In the genomic region with DNA sequence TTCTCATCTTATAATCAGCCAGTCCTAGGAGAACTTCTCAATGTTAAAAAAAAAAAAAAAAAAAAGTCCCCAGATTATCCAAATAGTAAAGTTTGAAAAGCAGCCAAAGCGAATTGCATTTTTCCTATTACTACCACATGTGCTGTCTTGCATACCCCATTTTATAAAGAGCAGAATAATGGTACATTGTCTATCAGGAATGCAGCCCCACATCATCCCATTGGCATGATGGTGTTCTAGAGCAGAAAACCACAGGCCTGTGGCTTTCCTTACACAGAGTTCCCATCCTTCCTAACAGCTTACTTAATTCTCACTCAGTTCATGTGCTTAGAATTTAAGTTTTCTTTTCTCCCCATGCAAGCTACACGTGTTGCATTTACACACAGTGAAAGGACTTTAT, we compare ENCODE assay signal across 18 cellular contexts.
DNase-seq lines count a peak whose midpoint lies in the region; ATAC-seq and TF ChIP-seq lines count a peak whose summit lies in the region.
"Had no signal": no experiment of that assay in that cellular context is flagged by ENCODE, and none has a peak within 500 bp of the region (broad histone marks: within the 10 kb centered on the region; RNA-seq: fewer than 3 reads in every experiment).

No MANE protein-coding gene starts in this region.

- no peak overlapping the region for H4K91ac ChIP-seq in IMR-90 (ENCODE audit: insufficient read depth, low read depth, low read length)

- BruUV-seq in IMR-90 (replicated peaks; lab: Mats Ljungman, UMichigan): no TSS peak

- TF ChIP-seq POLR2A in IMR-90 (IDR thresholded peaks at IDR 0.05; ENCODE audit: low read depth, low read length) (no peak), erythroblast (IDR thresholded peaks at IDR 0.05; ENCODE audit: low read length) (no peak)

- peaks cover 5% of the 10 kb centered on the region for H3K9me3 ChIP-seq in IMR-90 (ENCODE audit: control insufficient read depth, insufficient read depth, low read length)

- no peak overlapping the region for H3K4ac ChIP-seq in IMR-90 (ENCODE audit: low read depth, low read length)

- no peak overlapping the region for H2AFZ ChIP-seq in IMR-90 (replicated peaks; ENCODE audit: low read length, poor library complexity)

- no peak overlapping the region for H3K9ac ChIP-seq in IMR-90 (ENCODE audit: low read depth, low read length)

- no peak overlapping the region for H2AK5ac ChIP-seq in IMR-90 (ENCODE audit: low read depth, low read length)

- H4K8ac ChIP-seq in IMR-90 (ENCODE audit: low read depth in 2 of 2, low read length in 2 of 2): no peak overlapping the region

- WGBS in IMR-90 (ENCODE audit: extremely low coverage in 2 of 2, insufficient read length in 1 of 2), 2 experiments: no CpG with 5 or more reads among the region's 2 CpGs

- dilution Hi-C loops in IMR-90 (cut with HindIII; ENCODE audit: low sequenced_read_pairs, unreplicated experiment): no loop called here

- H3K79me1 ChIP-seq in IMR-90 (ENCODE audit: low read depth in 1 of 2, low read length in 2 of 2): no peaks in the 10 kb centered on the region

- TF ChIP-seq CTCF in IMR-90 (conservative IDR thresholded peaks at IDR 0.05; ENCODE audit: low read depth, low read length): no peak
- TF ChIP-seq CTCF in brain microvascular endothelial cell (IDR thresholded peaks at IDR 0.05; ENCODE audit: low read depth, low read length, missing control alignments): no peak

- no peak for ATAC-seq in IMR-90 (ENCODE audit: low read depth)
- ATAC-seq: left colon; naive thymus-derived CD4-positive, alpha-beta T cell had no signal

- TF ChIP-seq RAD21 in IMR-90 (IDR thresholded peaks at IDR 0.05; ENCODE audit: low read length): no peak

- H4K5ac ChIP-seq in IMR-90 (ENCODE audit: low read depth, low read length): no peak overlapping the region

- H2BK20ac ChIP-seq in IMR-90 (ENCODE audit: low read depth, low read length): no peak overlapping the region

- H3K56ac ChIP-seq in IMR-90 (ENCODE audit: extremely low read depth, insufficient read depth, low read length): no peak overlapping the region

- H3K9me1 ChIP-seq in IMR-90 (ENCODE audit: insufficient read depth, low read length): no peaks in the 10 kb centered on the region

- no peaks in the 10 kb centered on the region for H4K20me1 ChIP-seq in IMR-90 (ENCODE audit: insufficient read depth, low read length)

- POLR2A ChIA-PET in IMR-90 (lab: Charles Lee; ENCODE audit: unreplicated experiment): no interaction called here

- H3K4me1 ChIP-seq in IMR-90 (ENCODE audit: control insufficient read depth, insufficient read depth, low read length): no peaks in the 10 kb centered on the region

- no peak overlapping the region for H3K27ac ChIP-seq in IMR-90 (ENCODE audit: insufficient read depth, low read length)
- no peak overlapping the region for H3K27ac ChIP-seq in brain microvascular endothelial cell
- H3K27ac ChIP-seq: SK-N-MC had no signal

- CTCF ChIA-PET in IMR-90 (lab: Yijun Ruan, JAX): no interaction called here

- H2AK9ac ChIP-seq in IMR-90 (replicated peaks; ENCODE audit: low read depth, low read length, poor library complexity): no peak overlapping the region

- intact Hi-C loops in IMR-90 (cut with micrococcal nuclease): no loop called here

- no peak overlapping the region for H3K4me2 ChIP-seq in IMR-90 (ENCODE audit: low read depth, low read length)

- no peak overlapping the region for H3K18ac ChIP-seq in IMR-90 (ENCODE audit: low read depth, low read length)

- H3K4me3 ChIP-seq in IMR-90 (ENCODE audit: insufficient read depth, low read depth, low read length) (no peak overlapping the region), brain microvascular endothelial cell (ENCODE audit: low read depth, low read length) (no peak overlapping the region)
- H3K4me3 ChIP-seq: SK-N-MC had no signal

- no peaks in the 10 kb centered on the region for H3K36me3 ChIP-seq in IMR-90 (ENCODE audit: control insufficient read depth, insufficient read depth, low read length)
- no peaks in the 10 kb centered on the region for H3K36me3 ChIP-seq in brain microvascular endothelial cell (replicated peaks)

- no peak overlapping the region for H2BK5ac ChIP-seq in IMR-90 (ENCODE audit: low read depth, low read length, poor library complexity, severe bottlenecking)

- H3K27me3 ChIP-seq in IMR-90 (ENCODE audit: control insufficient read depth, insufficient read depth, low read length) (no peaks in the 10 kb centered on the region), brain microvascular endothelial cell (replicated peaks) (no peaks in the 10 kb centered on the region)

- in situ Hi-C loops in ACHN (cut with HindIII; ENCODE audit: low pct_ligation_motif_present, low pct_unique_long_range_greater_than_20kb, low sequenced_read_pairs) (no loop called here), IMR-90 (cut with MboI; ENCODE audit: low sequenced_read_pairs) (no loop called here), brain microvascular endothelial cell (cut with HindIII; ENCODE audit: low pct_ligation_motif_present, low sequenced_read_pairs) (no loop called here)

- H3K14ac ChIP-seq in IMR-90 (replicated peaks; ENCODE audit: low read depth, low read length): no peak overlapping the region

- H2BK120ac ChIP-seq in IMR-90 (ENCODE audit: low read depth, low read length): no peak overlapping the region

- no peak overlapping the region for H2BK15ac ChIP-seq in IMR-90 (ENCODE audit: low read depth, low read length)

- DNase-seq in ACHN (peak; percentile 1), IMR-90 (peak; percentile 4), brain microvascular endothelial cell (peak; percentile 45), glomerular visceral epithelial cell (ENCODE audit: extremely low spot score) (peak; percentile 58), NCI-H345 (lab: John Stamatoyannopoulos, UW) (no peak), erythroblast (lab: John Stamatoyannopoulos, UW) (no peak), NCI-H2196 (lab: John Stamatoyannopoulos, UW; ENCODE audit: unreplicated experiment) (no peak), ureter (ENCODE audit: low spot score) (no peak)
- DNase-seq: 8988T; anterior cingulate cortex; effector CD4-positive, alpha-beta T cell; GDM1; left colon; naive thymus-derived CD4-positive, alpha-beta T cell; NCI-H1092 treated with DMSO at 0.1 percent for 48 hours; stimulated activated CD8-positive, alpha-beta memory T cell treated with anti-CD3 and anti-CD28 coated beads, Interleukin-4, amount 100 ng/mL, for 48 hours; trophoblast cell had no signal

- H3K23ac ChIP-seq in IMR-90 (ENCODE audit: low read depth, low read length): no peak overlapping the region

TF ChIP-seq in IMR-90, 13 proteins besides CTCF, POLR2A, EP300 and RAD21:
- no peak for TF ChIP-seq FOS (IDR thresholded peaks at IDR 0.05; ENCODE audit: low read depth, low read length)
- TF ChIP-seq NFE2L2 (IDR thresholded peaks at IDR 0.05; ENCODE audit: low read depth, low read length): no peak
- no peak for TF ChIP-seq RFX5 (IDR thresholded peaks at IDR 0.05; ENCODE audit: low read depth, low read length)
- no peak for TF ChIP-seq MAZ (IDR thresholded peaks at IDR 0.05; ENCODE audit: borderline replicate concordance, low read depth, low read length)
- no peak for TF ChIP-seq CHD1 (IDR thresholded peaks at IDR 0.05; ENCODE audit: low read depth, low read length)
- TF ChIP-seq, protein P1, sequence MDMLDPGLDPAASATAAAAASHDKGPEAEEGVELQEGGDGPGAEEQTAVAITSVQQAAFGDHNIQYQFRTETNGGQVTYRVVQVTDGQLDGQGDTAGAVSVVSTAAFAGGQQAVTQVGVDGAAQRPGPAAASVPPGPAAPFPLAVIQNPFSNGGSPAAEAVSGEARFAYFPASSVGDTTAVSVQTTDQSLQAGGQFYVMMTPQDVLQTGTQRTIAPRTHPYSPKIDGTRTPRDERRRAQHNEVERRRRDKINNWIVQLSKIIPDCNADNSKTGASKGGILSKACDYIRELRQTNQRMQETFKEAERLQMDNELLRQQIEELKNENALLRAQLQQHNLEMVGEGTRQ (IDR thresholded peaks at IDR 0.05; ENCODE audit: low read depth, low read length): no peak
- no peak for TF ChIP-seq BHLHE40 (IDR thresholded peaks at IDR 0.05; ENCODE audit: low read depth, low read length)
- no peak for TF ChIP-seq CEBPB (IDR thresholded peaks at IDR 0.05; ENCODE audit: low read depth, low read length)
- no peak for TF ChIP-seq MAFK (IDR thresholded peaks at IDR 0.05; ENCODE audit: low read depth, low read length)
- TF ChIP-seq SMC3 (IDR thresholded peaks at IDR 0.05; ENCODE audit: low read depth, low read length): no peak
- TF ChIP-seq MXI1 (IDR thresholded peaks at IDR 0.05; ENCODE audit: borderline replicate concordance, low read depth, low read length): no peak
- TF ChIP-seq, protein P2, sequence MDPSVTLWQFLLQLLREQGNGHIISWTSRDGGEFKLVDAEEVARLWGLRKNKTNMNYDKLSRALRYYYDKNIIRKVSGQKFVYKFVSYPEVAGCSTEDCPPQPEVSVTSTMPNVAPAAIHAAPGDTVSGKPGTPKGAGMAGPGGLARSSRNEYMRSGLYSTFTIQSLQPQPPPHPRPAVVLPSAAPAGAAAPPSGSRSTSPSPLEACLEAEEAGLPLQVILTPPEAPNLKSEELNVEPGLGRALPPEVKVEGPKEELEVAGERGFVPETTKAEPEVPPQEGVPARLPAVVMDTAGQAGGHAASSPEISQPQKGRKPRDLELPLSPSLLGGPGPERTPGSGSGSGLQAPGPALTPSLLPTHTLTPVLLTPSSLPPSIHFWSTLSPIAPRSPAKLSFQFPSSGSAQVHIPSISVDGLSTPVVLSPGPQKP (IDR thresholded peaks at IDR 0.05; ENCODE audit: borderline replicate concordance, low read depth, low read length): no peak
- no peak for TF ChIP-seq RCOR1 (IDR thresholded peaks at IDR 0.05; ENCODE audit: insufficient replicate concordance, low read length)

Comparison
In these comparisons a context has a peak if more than half of its experiments do, and no peak if none do; other contexts are left out.
1. DNase-seq: peak in ACHN (single experiment), IMR-90 (single experiment), brain microvascular endothelial cell (single experiment) and glomerular visceral epithelial cell (single experiment); none in NCI-H345 (single experiment), erythroblast (0 of 2), NCI-H2196 (single experiment) and ureter (single experiment).